ENCODE assay signal across 24 cellular contexts in the genomic region with DNA sequence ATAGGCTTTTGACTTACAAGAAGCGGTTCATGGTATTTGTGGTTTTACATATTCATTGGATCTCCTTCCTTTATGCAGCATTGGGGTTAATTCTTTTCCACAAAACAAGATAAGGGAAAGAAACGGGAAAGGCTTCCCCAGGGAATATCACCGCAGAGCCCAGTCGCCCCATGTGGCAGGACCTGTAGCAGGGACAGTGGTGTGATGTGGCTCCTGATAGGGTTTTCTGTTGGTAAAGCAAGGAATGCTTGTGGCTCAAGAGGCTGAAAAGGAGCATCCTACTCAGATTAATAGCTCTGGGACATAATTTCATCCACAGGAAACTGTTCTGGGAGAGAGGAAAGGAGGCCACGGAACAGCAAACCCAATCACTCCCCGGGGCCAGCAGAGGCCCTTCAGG.
"Had no signal": no experiment of that assay in that cellular context is flagged by ENCODE, and none has a peak within 500 bp of the region (broad histone marks: within the 10 kb centered on the region; RNA-seq: fewer than 3 reads in every experiment).

No MANE protein-coding gene starts in this region.

- H3K9me3 ChIP-seq: colonic mucosa, esophagus muscularis mucosa, heart right ventricle, prostate gland, right atrium auricular region, thyroid gland had no signal

- FAIRE-seq: endothelial cell of umbilical vein, keratinocyte had no signal

- DNase-seq: colonic mucosa; effector CD8-positive, alpha-beta T cell; foreskin keratinocyte; glutamatergic neuron; heart right ventricle; hippocampal formation; naive thymus-derived CD8-positive, alpha-beta T cell; nephron progenitor cell; nucleus accumbens; stimulated activated CD4-positive, alpha-beta T cell treated with anti-CD3 and anti-CD28 coated beads, Interleukin-12 subunit alpha, Interleukin-12 subunit beta, amount 100 ng/mL, for 4 hours; stimulated activated CD4-positive, alpha-beta T cell treated with anti-CD3 and anti-CD28 coated beads, Interleukin-1b, Interleukin-23, amount 100 ng/mL, for 48 hours; stimulated activated CD4-positive, alpha-beta T cell treated with anti-CD3 and anti-CD28 coated beads, Interleukin-4, amount 100 ng/mL, for 1 hour; stimulated activated CD8-positive, alpha-beta memory T cell treated with anti-CD3 and anti-CD28 coated beads, Interleukin-4, amount 100 ng/mL, for 48 hours; stimulated activated naive CD4-positive, alpha-beta T cell; stimulated activated naive CD8-positive, alpha-beta T cell treated with anti-CD3 and anti-CD28 coated beads, Interleukin-15, amount 100 ng/mL, for 72 hours; thyroid gland; trophoblast cell had no signal

- H3K27me3 ChIP-seq: colonic mucosa, esophagus muscularis mucosa, foreskin keratinocyte, heart right ventricle, right atrium auricular region, thyroid gland had no signal

- H3K4me1 ChIP-seq: colonic mucosa, esophagus muscularis mucosa, foreskin keratinocyte, heart right ventricle, prostate gland, right atrium auricular region, thyroid gland had no signal

- H3K4me3 ChIP-seq: colonic mucosa, esophagus muscularis mucosa, heart right ventricle, lung, prostate gland, right atrium auricular region, smooth muscle cell, thyroid gland had no signal

- H3K4me2 ChIP-seq: smooth muscle cell had no signal

- H3K36me3 ChIP-seq: colonic mucosa, esophagus muscularis mucosa, heart right ventricle, prostate gland, right atrium auricular region, thyroid gland had no signal

- H3K27ac ChIP-seq: colonic mucosa, esophagus muscularis mucosa, foreskin keratinocyte, heart right ventricle, prostate gland, right atrium auricular region, thyroid gland had no signal
